Comparison of ENCODE assay signal across 8 cellular contexts in genomic region chr10:77501152-77501845, GRCh38.
A peak's percentile ranks its signal among the peaks of the same experiment; 100 is the strongest.
DNase-seq lines count a peak whose midpoint lies in the region; ATAC-seq, FAIRE-seq and TF ChIP-seq lines count a peak whose summit lies in the region.

No MANE protein-coding gene starts in this region.

- no TSS peak for BruUV-seq in GM12878 (replicated peaks; lab: Mats Ljungman, UMichigan)

- no peak for TF ChIP-seq EP300 in GM12878 (IDR thresholded peaks at IDR 0.05; ENCODE audit: borderline replicate concordance in 1 of 2, control insufficient read depth in 1 of 2, low read depth in 2 of 2, low read length in 2 of 2)

- H3K79me2 ChIP-seq in GM12878 (ENCODE audit: control insufficient read depth, insufficient read depth, low read length): no peaks in the 10 kb centered on the region
- no peaks in the 10 kb centered on the region for H3K79me2 ChIP-seq in mesendoderm (ENCODE audit: control insufficient read depth, insufficient read depth, low read length)

- no peak overlapping the region for H2AFZ ChIP-seq in GM12878 (ENCODE audit: control insufficient read depth, low read depth, low read length)

- 16% methylated on average over 7 of the region's 7 CpGs for WGBS in GM12878 (ENCODE audit: insufficient coverage, insufficient replicate concordance, low lambda C conversion rate, missing lambda C conversion rate)
- WGBS in mesendoderm (ENCODE audit: extremely low coverage, insufficient coverage, low lambda C conversion rate): no CpG with 5 or more reads among the region's 7 CpGs

- in situ Hi-C loops in Caki2 (cut with HindIII; ENCODE audit: low pct_unique_long_range_greater_than_20kb, low sequenced_read_pairs): no loop called here
- in situ Hi-C loops in GM12878 (cut with MboI): no loop called here

- H3K9me3 ChIP-seq in GM12878 (replicated peaks; ENCODE audit: control insufficient read depth, insufficient read depth, low read length): no peaks in the 10 kb centered on the region

- FAIRE-seq in GM12878 (lab: Jason Lieb, UNC): no peak

- TF ChIP-seq RAD21 in GM12878 (IDR thresholded peaks at IDR 0.05; ENCODE audit: insufficient read depth, low read depth, low read length): no peak

- H3K4me1 ChIP-seq in GM12878 (ENCODE audit: control insufficient read depth, insufficient read depth, low read length): peaks cover 11% of the 10 kb centered on the region
- no peaks in the 10 kb centered on the region for H3K4me1 ChIP-seq in mesendoderm (ENCODE audit: control insufficient read depth, low read depth, low read length)

- CTCF ChIA-PET in GM12878 (lab: Yijun Ruan, JAX): interaction anchor here (1.0 to 3.9 kb wide), 11 partner anchors 9 to 336 kb away, joined by 3 to 29 read pairs (median 6); no protein-coding TSS in a partner anchor

- no peak overlapping the region for H3K23ac ChIP-seq in mesendoderm (ENCODE audit: low read length)

- H3K18ac ChIP-seq in mesendoderm (ENCODE audit: low read length): no peak overlapping the region

- RAD21 ChIA-PET in GM12878 (lab: Charles Lee; ENCODE audit: unreplicated experiment): interaction anchor here (0.6 to 4.7 kb wide), 12 partner anchors 9 to 142 kb away, joined by 3 to 33 read pairs (median 4); partner anchors contain the start of gene KCNMA1

- H2BK15ac ChIP-seq in mesendoderm (replicated peaks; ENCODE audit: low read depth): no peak overlapping the region

- no peaks in the 10 kb centered on the region for H4K20me1 ChIP-seq in GM12878 (ENCODE audit: control insufficient read depth, insufficient read depth)

- H3K9ac ChIP-seq in GM12878 (ENCODE audit: control insufficient read depth, insufficient read depth, low read length): no peak overlapping the region
- H3K9ac ChIP-seq in mesendoderm (ENCODE audit: low read length): no peak overlapping the region

- ATAC-seq in HG02973 (IDR thresholded peaks at IDR 0.05; ENCODE audit: unreplicated experiment): peak; percentile 6
- peak; percentile 32 for ATAC-seq in GM12878

- SMC1A ChIA-PET in GM12878 (lab: Charles Lee; ENCODE audit: uncharacterized antibody, unreplicated experiment): interaction anchor here (0.6 to 8.3 kb wide), 10 partner anchors 10 to 138 kb away, joined by 3 to 74 read pairs (median 4); partner anchors contain the start of gene KCNMA1

- H3K27me3 ChIP-seq in GM12878 (replicated peaks in 1 of 2; ENCODE audit: control insufficient read depth in 2 of 2, insufficient read depth in 2 of 2, low read length in 1 of 2) (no peaks in the 10 kb centered on the region), mesendoderm (ENCODE audit: insufficient read depth, low read length, poor library complexity) (no peaks in the 10 kb centered on the region)

- H3K36me3 ChIP-seq in GM12878 (ENCODE audit: control insufficient read depth in 2 of 2, insufficient read depth in 2 of 2, low read length in 1 of 2) (no peaks in the 10 kb centered on the region), mesendoderm (ENCODE audit: control insufficient read depth, insufficient read depth, low read length) (no peaks in the 10 kb centered on the region)

- no peak overlapping the region for H3K4ac ChIP-seq in mesendoderm (ENCODE audit: low read depth, low read length)

- H2BK120ac ChIP-seq in mesendoderm (ENCODE audit: low read depth, low read length): no peak overlapping the region

- H3K56ac ChIP-seq in mesendoderm (ENCODE audit: low read length): no peak overlapping the region

- TF ChIP-seq CTCF in GM12878 (IDR thresholded peaks at IDR 0.05 in 2 of 3, conservative IDR thresholded peaks at IDR 0.05 in 1 of 3; ENCODE audit: control insufficient read depth in 2 of 3, extremely low read depth in 1 of 3, insufficient read depth in 1 of 3, low read depth in 3 of 3, low read length in 3 of 3): no peak

- intact Hi-C loops in GM12878 (cut with micrococcal nuclease; ENCODE audit: unreplicated experiment): no loop called here

- POLR2A ChIA-PET in GM12878 (lab: Charles Lee): interaction anchor here (0.5 to 2.0 kb wide), 6 partner anchors 8 to 235 kb away, joined by 3 to 8 read pairs (median 4); no protein-coding TSS in a partner anchor

- H3K27ac ChIP-seq in GM12878 (ENCODE audit: control insufficient read depth, insufficient read depth) (no peak overlapping the region), mesendoderm (ENCODE audit: low read depth, low read length) (no peak overlapping the region)

- H2BK5ac ChIP-seq in mesendoderm (ENCODE audit: low read length): no peak overlapping the region

- DNase-seq in Caki2 (ENCODE audit: low read depth): peak; percentile 91
- no peak for DNase-seq in GM12878 (ENCODE audit: low read depth, low spot score)
- DNase-seq in myocyte (ENCODE audit: low read depth): peak; percentile 55
- DNase-seq in mesendoderm: no peak
- DNase-seq in NCI-H1105 treated with DMSO at 0.1 percent for 48 hours (lab: John Stamatoyannopoulos, UW): no peak
- DNase-seq in NAMALWA (ENCODE audit: low spot score): no peak
- DNase-seq in HuH-7 (ENCODE audit: low spot score): no peak

- H4K8ac ChIP-seq in mesendoderm (ENCODE audit: low read depth, low read length): no peak overlapping the region

- no peak overlapping the region for H4K5ac ChIP-seq in mesendoderm (ENCODE audit: low read length)

- H3K4me3 ChIP-seq in GM12878: no peak overlapping the region
- no peak overlapping the region for H3K4me3 ChIP-seq in mesendoderm (ENCODE audit: low read length)

- no peak for TF ChIP-seq POLR2A in GM12878 (IDR thresholded peaks at IDR 0.05; ENCODE audit: low read depth, low read length)

- H2AK5ac ChIP-seq in mesendoderm (ENCODE audit: low read length): no peak overlapping the region

- H3K79me1 ChIP-seq in mesendoderm (ENCODE audit: low read length): no peaks in the 10 kb centered on the region

- H3K4me2 ChIP-seq in GM12878 (ENCODE audit: control insufficient read depth, insufficient read depth) (no peak overlapping the region), mesendoderm (ENCODE audit: low read length) (no peak overlapping the region)

TF ChIP-seq in GM12878, 131 proteins besides CTCF, POLR2A, EP300 and RAD21:
- 0 out of 2 replicates have a peak, but pooled peaks have one; percentile 7 for TF ChIP-seq EED (IDR thresholded peaks at IDR 0.05; ENCODE audit: low read depth)
- TF ChIP-seq, protein P1, sequence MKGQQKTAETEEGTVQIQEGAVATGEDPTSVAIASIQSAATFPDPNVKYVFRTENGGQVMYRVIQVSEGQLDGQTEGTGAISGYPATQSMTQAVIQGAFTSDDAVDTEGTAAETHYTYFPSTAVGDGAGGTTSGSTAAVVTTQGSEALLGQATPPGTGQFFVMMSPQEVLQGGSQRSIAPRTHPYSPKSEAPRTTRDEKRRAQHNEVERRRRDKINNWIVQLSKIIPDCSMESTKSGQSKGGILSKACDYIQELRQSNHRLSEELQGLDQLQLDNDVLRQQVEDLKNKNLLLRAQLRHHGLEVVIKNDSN (IDR thresholded peaks at IDR 0.05; ENCODE audit: borderline replicate concordance, extremely low read length, insufficient read depth, low read depth, low read length): peak; percentile 18
- TF ChIP-seq NFIC (IDR thresholded peaks at IDR 0.05; ENCODE audit: low read depth, low read length): no peak
- 0 out of 2 replicates have a peak, but pooled peaks have one; percentile 33 for TF ChIP-seq LARP7 (IDR thresholded peaks at IDR 0.05)
- TF ChIP-seq GATAD2B (conservative IDR thresholded peaks at IDR 0.05; ENCODE audit: low read depth): no peak
TF ChIP-seq in GM12878: peak in this region for 3.

Comparison
In these comparisons a context has a peak if more than half of its experiments do, and no peak if none do; other contexts are left out.
1. DNase-seq: peak in Caki2 (single experiment) and myocyte (single experiment); none in GM12878 (single experiment), mesendoderm (single experiment), NCI-H1105 treated with DMSO at 0.1 percent for 48 hours (single experiment), NAMALWA (single experiment) and HuH-7 (single experiment).